ENCODE assay signal across 31 cellular contexts in genomic region chr15:54089776-54090175, GRCh38.
"Had no signal": no experiment of that assay in that cellular context is flagged by ENCODE, and none has a peak within 500 bp of the region (broad histone marks: within the 10 kb centered on the region; RNA-seq: fewer than 3 reads in every experiment).

No MANE protein-coding gene starts in this region.

- H3K4me2 ChIP-seq: neural progenitor cell, smooth muscle cell had no signal

- H3K27ac Mint-ChIP-seq: naive thymus-derived CD4-positive, alpha-beta T cell; natural killer cell; nephron; neural progenitor cell; stimulated activated memory B cell treated with anti-CD40 and anti-IgM and Interleukin-4, amounts not matched to agents 10 μg/mL and 1 μg/mL and 100 μg/mL, for 72 hours; stimulated activated naive CD8-positive, alpha-beta T cell treated with anti-CD3 and anti-CD28 coated beads, Interleukin-15, amount 100 ng/mL, for 72 hours; type B pancreatic cell had no signal

- H3K27me3 Mint-ChIP-seq: stimulated activated memory B cell treated with anti-CD40 and anti-IgM and Interleukin-4, amounts not matched to agents 10 μg/mL and 1 μg/mL and 100 μg/mL, for 72 hours had no signal

- H3K27me3 ChIP-seq: neural progenitor cell, ovary, right lobe of liver, sigmoid colon, spleen, suprapubic skin, testis, tibial artery, transverse colon, upper lobe of right lung, uterus had no signal

- H3K9me3 Mint-ChIP-seq: naive thymus-derived CD4-positive, alpha-beta T cell; nephron; neural progenitor cell; stimulated activated memory B cell treated with anti-CD40 and anti-IgM and Interleukin-4, amounts not matched to agents 10 μg/mL and 1 μg/mL and 100 μg/mL, for 72 hours; stimulated activated naive CD8-positive, alpha-beta T cell treated with anti-CD3 and anti-CD28 coated beads, Interleukin-15, amount 100 ng/mL, for 72 hours; type B pancreatic cell had no signal

- H2AFZ ChIP-seq: neural progenitor cell, parathyroid adenoma had no signal

- H3K9ac ChIP-seq: neural progenitor cell, parathyroid adenoma had no signal

- H3K4me1 Mint-ChIP-seq: naive thymus-derived CD4-positive, alpha-beta T cell; natural killer cell; nephron; stimulated activated memory B cell treated with anti-CD40 and anti-IgM and Interleukin-4, amounts not matched to agents 10 μg/mL and 1 μg/mL and 100 μg/mL, for 72 hours; stimulated activated naive CD8-positive, alpha-beta T cell treated with anti-CD3 and anti-CD28 coated beads, Interleukin-15, amount 100 ng/mL, for 72 hours had no signal

- H3K27ac ChIP-seq: neural progenitor cell, ovary, parathyroid adenoma, prostate gland, right lobe of liver, sigmoid colon, skin epidermis, spleen, suprapubic skin, testis, tibial artery, transverse colon, upper lobe of right lung, uterus had no signal

- H3K4me1 ChIP-seq: neural progenitor cell, parathyroid adenoma, prostate gland, right lobe of liver, sigmoid colon, spleen, suprapubic skin, testis, tibial artery, transverse colon, upper lobe of right lung, uterus had no signal

- DNase-seq: naive thymus-derived CD4-positive, alpha-beta T cell; natural killer cell; occipital lobe; ovary; posterior cingulate gyrus; right cardiac atrium; right lobe of liver; sigmoid colon; spleen; stimulated activated CD4-positive, alpha-beta T cell treated with anti-CD3 and anti-CD28 coated beads, Interleukin-12 subunit alpha, Interleukin-12 subunit beta, amount 100 ng/mL, for 4 hours; stimulated activated CD4-positive, alpha-beta T cell treated with anti-CD3 and anti-CD28 coated beads, Interleukin-1b, Interleukin-23, amount 100 ng/mL, for 48 hours; stimulated activated CD4-positive, alpha-beta T cell treated with anti-CD3 and anti-CD28 coated beads, Interleukin-4, amount 100 ng/mL, for 1 hour; stimulated activated CD4-positive, alpha-beta T cell treated with anti-CD3 and anti-CD28 coated beads, Interleukin-4, amount 100 ng/mL, for 4 hours; stimulated activated CD8-positive, alpha-beta memory T cell treated with anti-CD3 and anti-CD28 coated beads, Interleukin-4, amount 100 ng/mL, for 48 hours; stimulated activated naive CD4-positive, alpha-beta T cell; stimulated activated naive CD8-positive, alpha-beta T cell treated with anti-CD3 and anti-CD28 coated beads, Interleukin-15, amount 100 ng/mL, for 72 hours; stimulated activated naive CD8-positive, alpha-beta T cell treated with anti-CD3 and anti-CD28 coated beads, Interleukin-15, Interleukin-2, amounts not matched to agents 100 U/mL and 50 U/mL, for 24 hours; testis; tibial artery; transverse colon; upper lobe of right lung; uterus had no signal

- ATAC-seq: naive thymus-derived CD4-positive, alpha-beta T cell; natural killer cell; right cardiac atrium; right lobe of liver; stimulated activated memory B cell treated with anti-CD40 and anti-IgM and Interleukin-4, amounts not matched to agents 10 μg/mL and 1 μg/mL and 100 μg/mL, for 72 hours; stimulated activated naive CD8-positive, alpha-beta T cell treated with anti-CD3 and anti-CD28 coated beads, Interleukin-15, amount 100 ng/mL, for 72 hours; stimulated activated naive CD8-positive, alpha-beta T cell treated with anti-CD3 and anti-CD28 coated beads, Interleukin-15, Interleukin-2, amounts not matched to agents 100 U/mL and 50 U/mL, for 24 hours; upper lobe of right lung had no signal

- H3K9me3 ChIP-seq: ovary, prostate gland, right lobe of liver, sigmoid colon, spleen, suprapubic skin, testis, tibial artery, transverse colon, upper lobe of right lung, uterus had no signal

- H3K4me3 ChIP-seq: neural progenitor cell, ovary, prostate gland, right lobe of liver, sigmoid colon, skin epidermis, smooth muscle cell, spleen, suprapubic skin, testis, tibial artery, transverse colon, upper lobe of right lung, uterus had no signal

- H3K36me3 ChIP-seq: ovary, prostate gland, right lobe of liver, sigmoid colon, spleen, suprapubic skin, tibial artery, transverse colon, upper lobe of right lung, uterus had no signal

- H3K36me3 Mint-ChIP-seq: naive thymus-derived CD4-positive, alpha-beta T cell; natural killer cell; neural progenitor cell; stimulated activated memory B cell treated with anti-CD40 and anti-IgM and Interleukin-4, amounts not matched to agents 10 μg/mL and 1 μg/mL and 100 μg/mL, for 72 hours; type B pancreatic cell had no signal

- H3K79me2 ChIP-seq: parathyroid adenoma had no signal

- H3K4me3 Mint-ChIP-seq: naive thymus-derived CD4-positive, alpha-beta T cell; natural killer cell; nephron; neural progenitor cell; stimulated activated memory B cell treated with anti-CD40 and anti-IgM and Interleukin-4, amounts not matched to agents 10 μg/mL and 1 μg/mL and 100 μg/mL, for 72 hours; stimulated activated naive CD8-positive, alpha-beta T cell treated with anti-CD3 and anti-CD28 coated beads, Interleukin-15, amount 100 ng/mL, for 72 hours; type B pancreatic cell had no signal
